Comparison of ENCODE assay signal across 9 cellular contexts in genomic region chr2:230942920-230943896, GRCh38. TPM values are rescaled to one million over a fixed set of nuclear protein-coding genes. Genes with fewer than 3 reads are reported as not detected.
DNase-seq lines count a peak whose midpoint lies in the region; ATAC-seq, FAIRE-seq and TF ChIP-seq lines count a peak whose summit lies in the region.
"Had no signal": no experiment of that assay in that cellular context is flagged by ENCODE, and none has a peak within 500 bp of the region (broad histone marks: within the 10 kb centered on the region; RNA-seq: fewer than 3 reads in every experiment).

No MANE protein-coding gene starts in this region.

- H3K4me3 Mint-ChIP-seq in activated CD4-positive, alpha-beta T cell treated with anti-CD3 and anti-CD28 coated beads, Interleukin-2, amount 10 ng/mL, durations not matched to agents 7 days and 5 days, result peak overlapping the region; percentile 37

- intact Hi-C loops in Right ventricle myocardium inferior (cut with DNase I) (no loop called here), left ventricle myocardium inferior (cut with micrococcal nuclease) (no loop called here), HepG2 (cut with micrococcal nuclease; ENCODE audit: unreplicated experiment) (no loop called here), OCI-LY7 (cut with micrococcal nuclease; ENCODE audit: unreplicated experiment) (no loop called here)

- TF ChIP-seq RAD21 in HepG2 (CRISPR knock-in tag; IDR thresholded peaks at IDR 0.05), result no peak

- H3K9ac ChIP-seq in HepG2 (ENCODE audit: insufficient read depth, low read depth, low read length), result no peak overlapping the region
- H3K9ac ChIP-seq: BLaER1 had no signal

- H3K27me3 ChIP-seq in left ventricle myocardium inferior (ENCODE audit: low read depth), result peaks cover 25% of the 10 kb centered on the region
- peaks cover 3 to 50% of the 10 kb centered on the region in 2 experiments for H3K27me3 ChIP-seq in HepG2 (ENCODE audit: control insufficient read depth in 1 of 2, insufficient read depth in 2 of 2, low read length in 2 of 2)
- H3K27me3 ChIP-seq: BLaER1 had no signal

- in situ Hi-C loops in HepG2 (cut with HindIII; ENCODE audit: extremely low pct_ligation_motif_present, low pct_unique_long_range_greater_than_20kb), result no loop called here

- TF ChIP-seq POLR2A in HepG2 (IDR thresholded peaks at IDR 0.05; ENCODE audit: insufficient read depth in 1 of 2, low read depth in 2 of 2, low read length in 2 of 2), result no peak

- BruUV-seq in HepG2 (replicated peaks; lab: Mats Ljungman, UMichigan) (no TSS peak), OCI-LY7 (replicated peaks; lab: Mats Ljungman, UMichigan) (no TSS peak)

- H3K27me3 Mint-ChIP-seq in activated CD4-positive, alpha-beta T cell treated with anti-CD3 and anti-CD28 coated beads, Interleukin-2, amount 10 ng/mL, durations not matched to agents 7 days and 5 days, result no peaks in the 10 kb centered on the region

- no peaks in the 10 kb centered on the region for H3K36me3 Mint-ChIP-seq in activated CD4-positive, alpha-beta T cell treated with anti-CD3 and anti-CD28 coated beads, Interleukin-2, amount 10 ng/mL, durations not matched to agents 7 days and 5 days (ENCODE audit: low read depth)

- H3K9me2 ChIP-seq in OCI-LY7 (ENCODE audit: insufficient read depth, low read length), result no peaks in the 10 kb centered on the region

- no peaks in the 10 kb centered on the region for H3K79me2 ChIP-seq in HepG2 (ENCODE audit: insufficient read depth, low read length)
- no peaks in the 10 kb centered on the region for H3K79me2 ChIP-seq in OCI-LY7 (ENCODE audit: insufficient read depth, low read depth, low read length)

- H3K4me2 ChIP-seq in HepG2 (ENCODE audit: low read depth, low read length), result no peak overlapping the region
- no peak overlapping the region for H3K4me2 ChIP-seq in OCI-LY7 (ENCODE audit: low read length)
- H3K4me2 ChIP-seq: BLaER1 had no signal

- H3K27ac ChIP-seq in left ventricle myocardium inferior (replicated peaks) (no peak overlapping the region), HepG2 (ENCODE audit: extremely low read length, insufficient read depth, low read length) (no peak overlapping the region), OCI-LY7 (ENCODE audit: low read depth, low read length, poor library complexity, severe bottlenecking) (no peak overlapping the region)
- H3K27ac ChIP-seq: BLaER1 had no signal

- no peaks in the 10 kb centered on the region for H3K9me3 ChIP-seq in left ventricle myocardium inferior (replicated peaks)
- H3K9me3 ChIP-seq in HepG2 (ENCODE audit: low read length), result no peaks in the 10 kb centered on the region
- no peaks in the 10 kb centered on the region for H3K9me3 ChIP-seq in OCI-LY7 (ENCODE audit: low read length)

- TF ChIP-seq EP300 in HepG2 (IDR thresholded peaks at IDR 0.05; ENCODE audit: low read depth in 2 of 2, low read length in 2 of 2) (no peak), HepG2 (CRISPR knock-in tag; IDR thresholded peaks at IDR 0.05; ENCODE audit: borderline replicate concordance) (no peak)

- no peak for TF ChIP-seq CTCF in left ventricle myocardium inferior (IDR thresholded peaks at IDR 0.05; ENCODE audit: borderline replicate concordance)
- TF ChIP-seq CTCF in HepG2 (CRISPR knock-in tag; IDR thresholded peaks at IDR 0.05), result no peak
- no peak for TF ChIP-seq CTCF in OCI-LY7 (conservative IDR thresholded peaks at IDR 0.05; ENCODE audit: low read length)

- POLR2A ChIA-PET in activated CD4-positive, alpha-beta T cell treated with anti-CD3 and anti-CD28 coated beads, Interleukin-2, amount 10 ng/mL, durations not matched to agents 7 days and 5 days (lab: Charles Lee), result no interaction called here
- POLR2A ChIA-PET in HepG2 (lab: Yijun Ruan, JAX), result no interaction called here
- POLR2A ChIA-PET in OCI-LY7 (lab: Charles Lee), result no interaction called here

- no peak overlapping the region for H2AFZ ChIP-seq in HepG2 (ENCODE audit: low read length)
- no peak overlapping the region for H2AFZ ChIP-seq in OCI-LY7 (ENCODE audit: low read length)

- H3K4me3 ChIP-seq in left ventricle myocardium inferior (no peak overlapping the region), HepG2 (replicated peaks in 1 of 3; ENCODE audit: insufficient read depth in 1 of 3, low read depth in 2 of 3, low read length in 3 of 3) (no peak overlapping the region), OCI-LY7 (ENCODE audit: low read depth, low read length, poor library complexity, severe bottlenecking) (no peak overlapping the region)
- H3K4me3 ChIP-seq: BLaER1 had no signal

- CTCF ChIA-PET in activated CD4-positive, alpha-beta T cell treated with anti-CD3 and anti-CD28 coated beads, Interleukin-2, amount 10 ng/mL, durations not matched to agents 7 days and 5 days (lab: Charles Lee), result interaction anchor here (0.6 kb wide), 1 partner anchor 776 kb away, joined by 3 read pairs; no protein-coding TSS in a partner anchor
- CTCF ChIA-PET in HepG2 (lab: Yijun Ruan, JAX; ENCODE audit: low intra/inter-chr PET ratio, low total read pairs), result no interaction called here
- CTCF ChIA-PET in OCI-LY7 (lab: Charles Lee; ENCODE audit: unreplicated experiment), result no interaction called here

- no peak for FAIRE-seq in HepG2 (lab: Jason Lieb, UNC)

- H3K36me3 ChIP-seq in left ventricle myocardium inferior (no peaks in the 10 kb centered on the region), HepG2 (replicated peaks in 1 of 2; ENCODE audit: control insufficient read depth in 1 of 2, insufficient read depth in 2 of 2, low read length in 2 of 2) (no peaks in the 10 kb centered on the region), OCI-LY7 (ENCODE audit: insufficient read depth, low read length) (no peaks in the 10 kb centered on the region)
- H3K36me3 ChIP-seq: BLaER1 had no signal

- peaks cover 20% of the 10 kb centered on the region for H3K4me1 Mint-ChIP-seq in activated CD4-positive, alpha-beta T cell treated with anti-CD3 and anti-CD28 coated beads, Interleukin-2, amount 10 ng/mL, durations not matched to agents 7 days and 5 days

- DNase-seq in Right ventricle myocardium inferior (ENCODE audit: missing footprints) (no peak), left ventricle myocardium inferior (no peak), HepG2 (ENCODE audit: low spot score) (no peak), OCI-LY7 (ENCODE audit: low spot score) (no peak), NCI-H187 (lab: John Stamatoyannopoulos, UW) (no peak)
- DNase-seq in activated CD4-positive, alpha-beta T cell treated with anti-CD3 and anti-CD28 coated beads, Interleukin-2, amount 10 ng/mL, durations not matched to agents 7 days and 5 days, result peak; percentile 43
- DNase-seq in effector CD4-positive, alpha-beta T cell, result no peak

- no peaks in the 10 kb centered on the region for H3K9me3 Mint-ChIP-seq in activated CD4-positive, alpha-beta T cell treated with anti-CD3 and anti-CD28 coated beads, Interleukin-2, amount 10 ng/mL, durations not matched to agents 7 days and 5 days

- ATAC-seq in Right ventricle myocardium inferior (peak; percentile 55), HG02973 (IDR thresholded peaks at IDR 0.05; ENCODE audit: unreplicated experiment) (peak; percentile 55), HepG2 (no peak)

- no peaks in the 10 kb centered on the region for H3K4me1 ChIP-seq in left ventricle myocardium inferior
- H3K4me1 ChIP-seq in HepG2 (ENCODE audit: insufficient read depth, low read length), result no peaks in the 10 kb centered on the region
- no peaks in the 10 kb centered on the region for H3K4me1 ChIP-seq in OCI-LY7 (ENCODE audit: insufficient read depth, low read length, poor library complexity, severe bottlenecking)

- 40% methylated on average over 16 of the region's 19 CpGs for WGBS in HepG2 (ENCODE audit: low lambda C conversion rate)

- H4K20me1 ChIP-seq in HepG2 (ENCODE audit: insufficient read depth, low read length) (no peaks in the 10 kb centered on the region), OCI-LY7 (ENCODE audit: insufficient read depth, low read length) (no peaks in the 10 kb centered on the region)
- H4K20me1 ChIP-seq: BLaER1 had no signal

- H3K27ac Mint-ChIP-seq in activated CD4-positive, alpha-beta T cell treated with anti-CD3 and anti-CD28 coated beads, Interleukin-2, amount 10 ng/mL, durations not matched to agents 7 days and 5 days, result peak overlapping the region; percentile 72

RNA-seq across cellular contexts. Expression of gene GPR55, which starts 18.2 kb away (rescaled TPM):
- total RNA-seq in Right ventricle myocardium inferior (not detected), left ventricle myocardium inferior (not detected), HepG2 (2016; rRNA removed; fragmentation: Illumina TruSeq; extraction: Trizol) (not detected in 2 replicates), OCI-LY7 (2022) (not detected in 2 replicates)
- total RNA-seq in activated CD4-positive, alpha-beta T cell treated with anti-CD3 and anti-CD28 coated beads, Interleukin-2, amount 10 ng/mL, durations not matched to agents 7 days and 5 days, result 1 to 10 TPM; 9.2 to 9.4 TPM
- total RNA-seq in HepG2 (2016; cell fraction: cytosol; rRNA removed; fragmentation: Illumina TruSeq; extraction: Trizol; ENCODE audit: low read depth), result not detected in 2 replicates
- 0.04 TPM in 1 of 2 replicates, not detected in the other for total RNA-seq in HepG2 (2016; cell fraction: insoluble cytoplasmic fraction; rRNA removed; fragmentation: Illumina TruSeq; extraction: Trizol)
- not detected in 2 replicates for total RNA-seq in HepG2 (2016; cell fraction: membrane; rRNA removed; fragmentation: Illumina TruSeq; extraction: Trizol)
- not detected in 2 replicates for total RNA-seq in HepG2 (2016; cell fraction: nucleus; rRNA removed; fragmentation: Illumina TruSeq; extraction: Trizol)
- not detected in 2 replicates for polyA plus RNA-seq in HepG2 (2011; rRNA removed)
- polyA plus RNA-seq in HepG2 (2011; cell fraction: cytosol; rRNA removed), result 0.04 TPM in 1 of 2 replicates, not detected in the other
- polyA plus RNA-seq in HepG2 (2011; cell fraction: nucleus; rRNA removed), result 0.05 and 0.06 TPM in 2 replicates
- not detected in 2 replicates for polyA plus RNA-seq in HepG2 (2012)
- polyA plus RNA-seq in HepG2 (2016; cell fraction: cytosol; fragmentation: Illumina TruSeq; extraction: Trizol; ENCODE audit: low read depth), result not detected in 2 replicates
- not detected in 2 replicates for polyA plus RNA-seq in HepG2 (2016; cell fraction: insoluble cytoplasmic fraction; fragmentation: Illumina TruSeq; extraction: Trizol; ENCODE audit: low read depth)
- not detected in 2 replicates for polyA plus RNA-seq in HepG2 (2016; cell fraction: membrane; fragmentation: Illumina TruSeq; extraction: Trizol; ENCODE audit: low read depth)
- polyA plus RNA-seq in HepG2 (2016; cell fraction: nucleus; fragmentation: Illumina TruSeq; extraction: Trizol; ENCODE audit: insufficient read depth, low read depth), result 0.18 TPM in 1 of 2 replicates, not detected in the other
- polyA minus RNA-seq in HepG2 (2011; rRNA and poly(A)+ RNA removed; ENCODE audit: low replicate concordance), result 0.09 and 0.14 TPM in 2 replicates
- not detected in 2 replicates for polyA minus RNA-seq in HepG2 (2011; cell fraction: cytosol; rRNA and poly(A)+ RNA removed)
- polyA minus RNA-seq in HepG2 (2011; cell fraction: nucleus; rRNA and poly(A)+ RNA removed), result not detected in 2 replicates
- 0.22 TPM in 1 of 2 replicates, not detected in the other for total RNA-seq in OCI-LY7 (2014; rRNA removed; shearing (Covaris generic))

RNA-seq across cellular contexts. Expression of gene SPATA3, which starts 52.7 kb away (rescaled TPM):
- total RNA-seq in Right ventricle myocardium inferior (not detected), left ventricle myocardium inferior (not detected), HepG2 (2016; rRNA removed; fragmentation: Illumina TruSeq; extraction: Trizol) (not detected in 2 replicates), OCI-LY7 (2022) (not detected in 2 replicates)
- under 1 TPM in 1 of 2 experiments, not detected in 1; 0.71 TPM for total RNA-seq in activated CD4-positive, alpha-beta T cell treated with anti-CD3 and anti-CD28 coated beads, Interleukin-2, amount 10 ng/mL, durations not matched to agents 7 days and 5 days
- total RNA-seq in HepG2 (2016; cell fraction: cytosol; rRNA removed; fragmentation: Illumina TruSeq; extraction: Trizol; ENCODE audit: low read depth), result not detected in 2 replicates
- not detected in 2 replicates for total RNA-seq in HepG2 (2016; cell fraction: insoluble cytoplasmic fraction; rRNA removed; fragmentation: Illumina TruSeq; extraction: Trizol)
- total RNA-seq in HepG2 (2016; cell fraction: membrane; rRNA removed; fragmentation: Illumina TruSeq; extraction: Trizol), result not detected in 2 replicates
- not detected in 2 replicates for total RNA-seq in HepG2 (2016; cell fraction: nucleus; rRNA removed; fragmentation: Illumina TruSeq; extraction: Trizol)
- not detected in 2 replicates for polyA plus RNA-seq in HepG2 (2011; rRNA removed)
- not detected in 2 replicates for polyA plus RNA-seq in HepG2 (2011; cell fraction: cytosol; rRNA removed)
- not detected in 2 replicates for polyA plus RNA-seq in HepG2 (2011; cell fraction: nucleus; rRNA removed)
- polyA plus RNA-seq in HepG2 (2012), result not detected in 2 replicates
- polyA plus RNA-seq in HepG2 (2016; cell fraction: cytosol; fragmentation: Illumina TruSeq; extraction: Trizol; ENCODE audit: low read depth), result not detected in 2 replicates
- not detected in 2 replicates for polyA plus RNA-seq in HepG2 (2016; cell fraction: insoluble cytoplasmic fraction; fragmentation: Illumina TruSeq; extraction: Trizol; ENCODE audit: low read depth)
- polyA plus RNA-seq in HepG2 (2016; cell fraction: membrane; fragmentation: Illumina TruSeq; extraction: Trizol; ENCODE audit: low read depth), result not detected in 2 replicates
- polyA plus RNA-seq in HepG2 (2016; cell fraction: nucleus; fragmentation: Illumina TruSeq; extraction: Trizol; ENCODE audit: insufficient read depth, low read depth), result not detected in 2 replicates
- polyA minus RNA-seq in HepG2 (2011; rRNA and poly(A)+ RNA removed; ENCODE audit: low replicate concordance), result not detected in 2 replicates
- not detected in 2 replicates for polyA minus RNA-seq in HepG2 (2011; cell fraction: cytosol; rRNA and poly(A)+ RNA removed)
- polyA minus RNA-seq in HepG2 (2011; cell fraction: nucleus; rRNA and poly(A)+ RNA removed), result not detected in 2 replicates
- total RNA-seq in OCI-LY7 (2014; rRNA removed; shearing (Covaris generic)), result not detected in 2 replicates
